Comparison of ENCODE assay signal across 9 cellular contexts in genomic region chr1:17274186-17275170, GRCh38. TPM values are rescaled to one million over a fixed set of nuclear protein-coding genes. Genes with fewer than 3 reads are reported as not detected.
A peak's percentile ranks its signal among the peaks of the same experiment; 100 is the strongest.
DNase-seq lines count a peak whose midpoint lies in the region; ATAC-seq and TF ChIP-seq lines count a peak whose summit lies in the region.
"Had no signal": no experiment of that assay in that cellular context is flagged by ENCODE, and none has a peak within 500 bp of the region (broad histone marks: within the 10 kb centered on the region; RNA-seq: fewer than 3 reads in every experiment).

No MANE protein-coding gene starts in this region.

- peaks cover 13 to 22% of the 10 kb centered on the region in 2 donors for H3K27me3 Mint-ChIP-seq in CD8-positive, alpha-beta memory T cell

- peak; percentile 94 for DNase-seq in H7
- DNase-seq in NT2/D1 (ENCODE audit: low read depth, low spot score): peak; percentile 32
- peak; percentile 34 for DNase-seq in brain microvascular endothelial cell
- DNase-seq in right lobe of liver: peak; percentile 62 to 73 (median 67)
- no peak for DNase-seq in putamen (ENCODE audit: low spot score)
- DNase-seq in CD8-positive, alpha-beta memory T cell: no peak

- TF ChIP-seq CTCF in DOHH2 (IDR thresholded peaks at IDR 0.05; ENCODE audit: low read depth, low read length, poor library complexity, severe bottlenecking) (peak; percentile 84), brain microvascular endothelial cell (IDR thresholded peaks at IDR 0.05; ENCODE audit: low read depth, low read length, missing control alignments) (peak; percentile 92), right lobe of liver (IDR thresholded peaks at IDR 0.05) (peak; percentile 60 to 69 (median 64))

- no peaks in the 10 kb centered on the region for H3K36me3 Mint-ChIP-seq in CD8-positive, alpha-beta memory T cell

- H3K27me3 ChIP-seq in DOHH2 (ENCODE audit: control insufficient read depth, low read length) (no peaks in the 10 kb centered on the region), H7 (ENCODE audit: control insufficient read depth, insufficient read depth, low read length) (no peaks in the 10 kb centered on the region), NT2/D1 (ENCODE audit: insufficient read depth, insufficient read length) (no peaks in the 10 kb centered on the region), brain microvascular endothelial cell (replicated peaks) (no peaks in the 10 kb centered on the region), right lobe of liver (no peaks in the 10 kb centered on the region)
- H3K27me3 ChIP-seq in CD8-positive, alpha-beta memory T cell (ENCODE audit: insufficient read depth, low read length, poor library complexity, severe bottlenecking): no peaks in the 10 kb centered on the region

- no peaks in the 10 kb centered on the region for H3K36me3 ChIP-seq in DOHH2 (ENCODE audit: control insufficient read depth, low read length)
- H3K36me3 ChIP-seq in H7 (replicated peaks; ENCODE audit: control insufficient read depth, insufficient read depth, low read length): no peaks in the 10 kb centered on the region
- H3K36me3 ChIP-seq in NT2/D1 (ENCODE audit: insufficient read depth, insufficient read length, low read length): no peaks in the 10 kb centered on the region
- no peaks in the 10 kb centered on the region for H3K36me3 ChIP-seq in brain microvascular endothelial cell (replicated peaks)
- no peaks in the 10 kb centered on the region for H3K36me3 ChIP-seq in right lobe of liver
- H3K36me3 ChIP-seq in CD8-positive, alpha-beta memory T cell (ENCODE audit: insufficient read depth, low read length): no peaks in the 10 kb centered on the region

- CTCF ChIA-PET in CD8-positive, alpha-beta memory T cell (lab: Charles Lee): interaction anchor here (1.1 kb wide), 1 partner anchor 12 kb away, joined by 3 read pairs; no protein-coding TSS in a partner anchor

- H3K4me2 ChIP-seq in DOHH2 (ENCODE audit: low read length): no peak overlapping the region

- H3K27ac Mint-ChIP-seq in CD8-positive, alpha-beta memory T cell: peak overlapping the region in 1 of 8 donors; percentile 80

- H4K20me1 ChIP-seq in DOHH2 (ENCODE audit: control insufficient read depth, insufficient read depth, low read depth, low read length): no peaks in the 10 kb centered on the region

- H3K9me3 ChIP-seq in DOHH2 (ENCODE audit: control insufficient read depth, insufficient read depth, low read length) (no peaks in the 10 kb centered on the region), NT2/D1 (ENCODE audit: insufficient read depth, low read length) (no peaks in the 10 kb centered on the region), right lobe of liver (no peaks in the 10 kb centered on the region)
- H3K9me3 ChIP-seq in CD8-positive, alpha-beta memory T cell (ENCODE audit: low read length): no peaks in the 10 kb centered on the region

- H3K4me1 ChIP-seq in DOHH2 (ENCODE audit: control insufficient read depth, low read length): no peaks in the 10 kb centered on the region
- peaks cover 4% of the 10 kb centered on the region for H3K4me1 ChIP-seq in NT2/D1 (ENCODE audit: insufficient read depth, insufficient read length)
- no peaks in the 10 kb centered on the region for H3K4me1 ChIP-seq in right lobe of liver
- H3K4me1 ChIP-seq in CD8-positive, alpha-beta memory T cell (ENCODE audit: insufficient read depth, low read length): no peaks in the 10 kb centered on the region

- H3K9me2 ChIP-seq in DOHH2 (replicated peaks; ENCODE audit: control insufficient read depth, low read length): no peaks in the 10 kb centered on the region

- no peak overlapping the region for H3K27ac ChIP-seq in DOHH2 (ENCODE audit: low read depth, low read length)
- no peak overlapping the region for H3K27ac ChIP-seq in brain microvascular endothelial cell
- no peak overlapping the region for H3K27ac ChIP-seq in right lobe of liver
- H3K27ac ChIP-seq in CD8-positive, alpha-beta memory T cell (ENCODE audit: low read depth, low read length): no peak overlapping the region

- no peaks in the 10 kb centered on the region for H3F3A ChIP-seq in DOHH2 (ENCODE audit: control insufficient read depth, insufficient read depth)

- in situ Hi-C loops in brain microvascular endothelial cell (cut with HindIII; ENCODE audit: low pct_ligation_motif_present, low sequenced_read_pairs): no loop called here

- no peak overlapping the region for H3K9ac ChIP-seq in NT2/D1 (ENCODE audit: insufficient read length, low read depth)

- no peak for TF ChIP-seq POLR2A in right lobe of liver (IDR thresholded peaks at IDR 0.05)

- no peaks in the 10 kb centered on the region for H3K9me3 Mint-ChIP-seq in CD8-positive, alpha-beta memory T cell

- WGBS in right lobe of liver (ENCODE audit: insufficient coverage, low coverage, low lambda C conversion rate, missing lambda C conversion rate): 23% methylated on average over 10 of the region's 15 CpGs

- H3K4me1 Mint-ChIP-seq in CD8-positive, alpha-beta memory T cell: no peaks in the 10 kb centered on the region

- no peak overlapping the region for H3K4me3 Mint-ChIP-seq in CD8-positive, alpha-beta memory T cell

- H3K79me2 ChIP-seq in DOHH2 (ENCODE audit: control insufficient read depth, low read length): no peaks in the 10 kb centered on the region

- ATAC-seq in right lobe of liver (peak; percentile 75 to 91 (median 80)), HG02852 (IDR thresholded peaks at IDR 0.05; ENCODE audit: unreplicated experiment) (no peak)

- POLR2A ChIA-PET in CD8-positive, alpha-beta memory T cell (lab: Charles Lee): no interaction called here

- no peak overlapping the region for H3K4me3 ChIP-seq in DOHH2 (ENCODE audit: low read length)
- no peak overlapping the region for H3K4me3 ChIP-seq in H7 (ENCODE audit: insufficient read depth, low read depth, low read length)
- no peak overlapping the region for H3K4me3 ChIP-seq in NT2/D1 (ENCODE audit: insufficient read length, low read depth)
- H3K4me3 ChIP-seq in brain microvascular endothelial cell (ENCODE audit: low read depth, low read length): no peak overlapping the region
- H3K4me3 ChIP-seq in right lobe of liver: no peak overlapping the region
- H3K4me3 ChIP-seq in CD8-positive, alpha-beta memory T cell (ENCODE audit: low read length): no peak overlapping the region

- intact Hi-C loops in right lobe of liver (cut with DNase I): no loop called here

RNA-seq across cellular contexts. Expression of gene PADI3, which starts 25.6 kb away (rescaled TPM):
- total RNA-seq in H7 (2014; rRNA removed; shearing (Covaris generic)): 1.2 and 4.1 TPM in 2 replicates
- total RNA-seq in right lobe of liver: not detected
- total RNA-seq in CD8-positive, alpha-beta memory T cell: not detected
- not detected for polyA plus RNA-seq in CD8-positive, alpha-beta memory T cell
- total RNA-seq: pulmonary artery endothelial cell had no signal

RNA-seq across cellular contexts. Expression of gene PADI4, which starts 33.5 kb away (rescaled TPM):
- total RNA-seq in H7 (2014; rRNA removed; shearing (Covaris generic)): 0.62 TPM in 1 of 2 replicates, not detected in the other
- total RNA-seq in right lobe of liver: 1 to 10 TPM in 4 of 6 experiments, under 1 TPM in 2; 0.12 to 4.7 (median 1.4) TPM
- total RNA-seq in CD8-positive, alpha-beta memory T cell: under 1 TPM; 0.26 to 0.27 TPM
- polyA plus RNA-seq in CD8-positive, alpha-beta memory T cell: 2.0 TPM
- total RNA-seq: pulmonary artery endothelial cell had no signal

Comparison
In these comparisons a context has a peak if more than half of its experiments do, and no peak if none do; other contexts are left out.
1. DNase-seq: peak in H7 (single experiment), NT2/D1 (single experiment), brain microvascular endothelial cell (single experiment) and right lobe of liver (3 of 3); none in putamen (single experiment) and CD8-positive, alpha-beta memory T cell (0 of 5).
2. Peak in every context shown above with its lines, with median percentiles within 50 percentile points of each other: CTCF ChIP-seq.